2 cellular contexts compared by ENCODE assay signal in the genomic region with DNA sequence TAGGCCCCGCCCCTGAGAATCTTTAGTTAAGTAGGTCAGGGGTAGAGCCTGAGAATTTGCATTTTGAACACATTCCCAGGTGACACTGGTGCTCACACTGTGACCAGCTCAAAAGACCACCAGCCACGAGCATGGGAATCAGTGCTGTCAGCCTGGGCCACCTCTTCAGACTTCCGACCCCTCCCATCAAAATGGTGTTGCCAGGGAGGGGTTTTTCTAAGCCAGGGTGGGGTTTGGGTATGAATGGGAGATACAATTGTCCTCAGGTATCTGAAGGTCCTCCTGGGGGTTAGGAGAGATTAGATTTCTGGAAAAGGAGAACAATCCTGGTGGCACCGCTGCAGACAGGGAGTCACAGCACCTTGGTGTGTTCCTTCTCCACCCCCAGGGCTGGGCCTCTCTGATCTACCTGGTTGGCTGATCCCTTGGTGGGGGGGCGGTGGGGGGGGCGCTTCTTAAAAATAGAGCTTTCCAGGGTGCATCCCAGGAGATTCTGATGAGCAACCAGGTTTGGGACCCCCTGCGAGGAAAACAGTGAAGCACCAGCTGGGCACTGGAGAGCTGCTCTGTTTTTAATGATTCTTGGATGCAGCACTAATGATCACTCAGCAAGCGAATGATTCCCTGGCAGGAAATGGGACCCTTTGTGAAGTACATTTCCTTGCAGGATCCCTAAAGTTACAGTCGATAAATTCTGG.
TF ChIP-seq lines count a peak whose summit lies in the region.

No MANE protein-coding gene starts in this region.

TF ChIP-seq in GM23338, 12 proteins besides CTCF, POLR2A, EP300 and RAD21:
- no peak for TF ChIP-seq ZNF331 (CRISPR knock-in tag; IDR thresholded peaks at IDR 0.05; ENCODE audit: low read depth)
- no peak for TF ChIP-seq JUNB (IDR thresholded peaks at IDR 0.05; ENCODE audit: unreplicated experiment)
- no peak for TF ChIP-seq STAT1 (IDR thresholded peaks at IDR 0.05; ENCODE audit: unreplicated experiment)
- TF ChIP-seq, protein P1, sequence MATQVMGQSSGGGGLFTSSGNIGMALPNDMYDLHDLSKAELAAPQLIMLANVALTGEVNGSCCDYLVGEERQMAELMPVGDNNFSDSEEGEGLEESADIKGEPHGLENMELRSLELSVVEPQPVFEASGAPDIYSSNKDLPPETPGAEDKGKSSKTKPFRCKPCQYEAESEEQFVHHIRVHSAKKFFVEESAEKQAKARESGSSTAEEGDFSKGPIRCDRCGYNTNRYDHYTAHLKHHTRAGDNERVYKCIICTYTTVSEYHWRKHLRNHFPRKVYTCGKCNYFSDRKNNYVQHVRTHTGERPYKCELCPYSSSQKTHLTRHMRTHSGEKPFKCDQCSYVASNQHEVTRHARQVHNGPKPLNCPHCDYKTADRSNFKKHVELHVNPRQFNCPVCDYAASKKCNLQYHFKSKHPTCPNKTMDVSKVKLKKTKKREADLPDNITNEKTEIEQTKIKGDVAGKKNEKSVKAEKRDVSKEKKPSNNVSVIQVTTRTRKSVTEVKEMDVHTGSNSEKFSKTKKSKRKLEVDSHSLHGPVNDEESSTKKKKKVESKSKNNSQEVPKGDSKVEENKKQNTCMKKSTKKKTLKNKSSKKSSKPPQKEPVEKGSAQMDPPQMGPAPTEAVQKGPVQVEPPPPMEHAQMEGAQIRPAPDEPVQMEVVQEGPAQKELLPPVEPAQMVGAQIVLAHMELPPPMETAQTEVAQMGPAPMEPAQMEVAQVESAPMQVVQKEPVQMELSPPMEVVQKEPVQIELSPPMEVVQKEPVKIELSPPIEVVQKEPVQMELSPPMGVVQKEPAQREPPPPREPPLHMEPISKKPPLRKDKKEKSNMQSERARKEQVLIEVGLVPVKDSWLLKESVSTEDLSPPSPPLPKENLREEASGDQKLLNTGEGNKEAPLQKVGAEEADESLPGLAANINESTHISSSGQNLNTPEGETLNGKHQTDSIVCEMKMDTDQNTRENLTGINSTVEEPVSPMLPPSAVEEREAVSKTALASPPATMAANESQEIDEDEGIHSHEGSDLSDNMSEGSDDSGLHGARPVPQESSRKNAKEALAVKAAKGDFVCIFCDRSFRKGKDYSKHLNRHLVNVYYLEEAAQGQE (IDR thresholded peaks at IDR 0.05; ENCODE audit: unreplicated experiment) = no peak
TF ChIP-seq in GM23338: peak in this region for 0.

TF ChIP-seq in H1, 55 proteins besides CTCF, POLR2A, EP300 and RAD21:
- TF ChIP-seq, protein P2, sequence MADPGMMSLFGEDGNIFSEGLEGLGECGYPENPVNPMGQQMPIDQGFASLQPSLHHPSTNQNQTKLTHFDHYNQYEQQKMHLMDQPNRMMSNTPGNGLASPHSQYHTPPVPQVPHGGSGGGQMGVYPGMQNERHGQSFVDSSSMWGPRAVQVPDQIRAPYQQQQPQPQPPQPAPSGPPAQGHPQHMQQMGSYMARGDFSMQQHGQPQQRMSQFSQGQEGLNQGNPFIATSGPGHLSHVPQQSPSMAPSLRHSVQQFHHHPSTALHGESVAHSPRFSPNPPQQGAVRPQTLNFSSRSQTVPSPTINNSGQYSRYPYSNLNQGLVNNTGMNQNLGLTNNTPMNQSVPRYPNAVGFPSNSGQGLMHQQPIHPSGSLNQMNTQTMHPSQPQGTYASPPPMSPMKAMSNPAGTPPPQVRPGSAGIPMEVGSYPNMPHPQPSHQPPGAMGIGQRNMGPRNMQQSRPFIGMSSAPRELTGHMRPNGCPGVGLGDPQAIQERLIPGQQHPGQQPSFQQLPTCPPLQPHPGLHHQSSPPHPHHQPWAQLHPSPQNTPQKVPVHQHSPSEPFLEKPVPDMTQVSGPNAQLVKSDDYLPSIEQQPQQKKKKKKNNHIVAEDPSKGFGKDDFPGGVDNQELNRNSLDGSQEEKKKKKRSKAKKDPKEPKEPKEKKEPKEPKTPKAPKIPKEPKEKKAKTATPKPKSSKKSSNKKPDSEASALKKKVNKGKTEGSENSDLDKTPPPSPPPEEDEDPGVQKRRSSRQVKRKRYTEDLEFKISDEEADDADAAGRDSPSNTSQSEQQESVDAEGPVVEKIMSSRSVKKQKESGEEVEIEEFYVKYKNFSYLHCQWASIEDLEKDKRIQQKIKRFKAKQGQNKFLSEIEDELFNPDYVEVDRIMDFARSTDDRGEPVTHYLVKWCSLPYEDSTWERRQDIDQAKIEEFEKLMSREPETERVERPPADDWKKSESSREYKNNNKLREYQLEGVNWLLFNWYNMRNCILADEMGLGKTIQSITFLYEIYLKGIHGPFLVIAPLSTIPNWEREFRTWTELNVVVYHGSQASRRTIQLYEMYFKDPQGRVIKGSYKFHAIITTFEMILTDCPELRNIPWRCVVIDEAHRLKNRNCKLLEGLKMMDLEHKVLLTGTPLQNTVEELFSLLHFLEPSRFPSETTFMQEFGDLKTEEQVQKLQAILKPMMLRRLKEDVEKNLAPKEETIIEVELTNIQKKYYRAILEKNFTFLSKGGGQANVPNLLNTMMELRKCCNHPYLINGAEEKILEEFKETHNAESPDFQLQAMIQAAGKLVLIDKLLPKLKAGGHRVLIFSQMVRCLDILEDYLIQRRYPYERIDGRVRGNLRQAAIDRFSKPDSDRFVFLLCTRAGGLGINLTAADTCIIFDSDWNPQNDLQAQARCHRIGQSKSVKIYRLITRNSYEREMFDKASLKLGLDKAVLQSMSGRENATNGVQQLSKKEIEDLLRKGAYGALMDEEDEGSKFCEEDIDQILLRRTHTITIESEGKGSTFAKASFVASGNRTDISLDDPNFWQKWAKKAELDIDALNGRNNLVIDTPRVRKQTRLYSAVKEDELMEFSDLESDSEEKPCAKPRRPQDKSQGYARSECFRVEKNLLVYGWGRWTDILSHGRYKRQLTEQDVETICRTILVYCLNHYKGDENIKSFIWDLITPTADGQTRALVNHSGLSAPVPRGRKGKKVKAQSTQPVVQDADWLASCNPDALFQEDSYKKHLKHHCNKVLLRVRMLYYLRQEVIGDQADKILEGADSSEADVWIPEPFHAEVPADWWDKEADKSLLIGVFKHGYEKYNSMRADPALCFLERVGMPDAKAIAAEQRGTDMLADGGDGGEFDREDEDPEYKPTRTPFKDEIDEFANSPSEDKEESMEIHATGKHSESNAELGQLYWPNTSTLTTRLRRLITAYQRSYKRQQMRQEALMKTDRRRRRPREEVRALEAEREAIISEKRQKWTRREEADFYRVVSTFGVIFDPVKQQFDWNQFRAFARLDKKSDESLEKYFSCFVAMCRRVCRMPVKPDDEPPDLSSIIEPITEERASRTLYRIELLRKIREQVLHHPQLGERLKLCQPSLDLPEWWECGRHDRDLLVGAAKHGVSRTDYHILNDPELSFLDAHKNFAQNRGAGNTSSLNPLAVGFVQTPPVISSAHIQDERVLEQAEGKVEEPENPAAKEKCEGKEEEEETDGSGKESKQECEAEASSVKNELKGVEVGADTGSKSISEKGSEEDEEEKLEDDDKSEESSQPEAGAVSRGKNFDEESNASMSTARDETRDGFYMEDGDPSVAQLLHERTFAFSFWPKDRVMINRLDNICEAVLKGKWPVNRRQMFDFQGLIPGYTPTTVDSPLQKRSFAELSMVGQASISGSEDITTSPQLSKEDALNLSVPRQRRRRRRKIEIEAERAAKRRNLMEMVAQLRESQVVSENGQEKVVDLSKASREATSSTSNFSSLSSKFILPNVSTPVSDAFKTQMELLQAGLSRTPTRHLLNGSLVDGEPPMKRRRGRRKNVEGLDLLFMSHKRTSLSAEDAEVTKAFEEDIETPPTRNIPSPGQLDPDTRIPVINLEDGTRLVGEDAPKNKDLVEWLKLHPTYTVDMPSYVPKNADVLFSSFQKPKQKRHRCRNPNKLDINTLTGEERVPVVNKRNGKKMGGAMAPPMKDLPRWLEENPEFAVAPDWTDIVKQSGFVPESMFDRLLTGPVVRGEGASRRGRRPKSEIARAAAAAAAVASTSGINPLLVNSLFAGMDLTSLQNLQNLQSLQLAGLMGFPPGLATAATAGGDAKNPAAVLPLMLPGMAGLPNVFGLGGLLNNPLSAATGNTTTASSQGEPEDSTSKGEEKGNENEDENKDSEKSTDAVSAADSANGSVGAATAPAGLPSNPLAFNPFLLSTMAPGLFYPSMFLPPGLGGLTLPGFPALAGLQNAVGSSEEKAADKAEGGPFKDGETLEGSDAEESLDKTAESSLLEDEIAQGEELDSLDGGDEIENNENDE (IDR thresholded peaks at IDR 0.05; ENCODE audit: insufficient replicate concordance, low read length) = no peak
- no peak for TF ChIP-seq SUZ12 (IDR thresholded peaks at IDR 0.05; ENCODE audit: low read length)
- no peak for TF ChIP-seq JUN (IDR thresholded peaks at IDR 0.05; ENCODE audit: low read depth, low read length)
- no peak for TF ChIP-seq GTF2F1 (IDR thresholded peaks at IDR 0.05; ENCODE audit: borderline replicate concordance, low read depth, low read length)
- TF ChIP-seq SP4 (IDR thresholded peaks at IDR 0.05; ENCODE audit: low read length) = no peak
- TF ChIP-seq TAF1 (IDR thresholded peaks at IDR 0.05; ENCODE audit: low read depth, low read length) = no peak
- TF ChIP-seq CHD1 (IDR thresholded peaks at IDR 0.05; ENCODE audit: low read depth, low read length) = no peak
- TF ChIP-seq SIN3A (conservative IDR thresholded peaks at IDR 0.05 in 1 of 2, IDR thresholded peaks at IDR 0.05 in 1 of 2; ENCODE audit: low read depth in 1 of 2, low read length in 2 of 2) = no peak
- TF ChIP-seq CHD2 (IDR thresholded peaks at IDR 0.05; ENCODE audit: low read length) = no peak
TF ChIP-seq in H1: peak in this region for 0.
